ENCODE assay signal across 22 cellular contexts in genomic region chr16:87834015-87834667, GRCh38. TPM values are rescaled to one million over a fixed set of nuclear protein-coding genes. Genes with fewer than 3 reads are reported as not detected.
A peak's percentile ranks its signal among the peaks of the same experiment; 100 is the strongest.
DNase-seq lines count a peak whose midpoint lies in the region; ATAC-seq and TF ChIP-seq lines count a peak whose summit lies in the region.
"Had no signal": no experiment of that assay in that cellular context is flagged by ENCODE, and none has a peak within 500 bp of the region (broad histone marks: within the 10 kb centered on the region; RNA-seq: fewer than 3 reads in every experiment).

No MANE protein-coding gene starts in this region.

- POLR2A ChIA-PET in OCI-LY7 (lab: Charles Lee) = no interaction called here

- no peaks in the 10 kb centered on the region for H3K9me2 ChIP-seq in OCI-LY7 (ENCODE audit: insufficient read depth, low read length)

- H4K20me1 ChIP-seq in OCI-LY7 (ENCODE audit: insufficient read depth, low read length) = 0 out of 2 replicates have a peak, but pooled peaks cover 7% of the 10 kb centered on the region

- H3K27me3 Mint-ChIP-seq in central memory CD8-positive, alpha-beta T cell = no peaks in the 10 kb centered on the region
- H3K27me3 Mint-ChIP-seq: IgD-negative memory B cell; natural killer cell treated with Interleukin-12 subunit alpha and Interleukin-12 subunit beta and Interleukin-15 and Interleukin-18, amount 100 ng/mL, for 72 hours; type B pancreatic cell had no signal

- H3K27ac Mint-ChIP-seq in activated naive CD4-positive, alpha-beta T cell treated with anti-CD3 and anti-CD28 coated beads, Interleukin-2, amount 50 U/mL, for 72 hours = peak overlapping the region; percentile 51 to 72
- H3K27ac Mint-ChIP-seq in central memory CD8-positive, alpha-beta T cell (ENCODE audit: low read depth) = no peak overlapping the region
- peak overlapping the region; percentile 63 for H3K27ac Mint-ChIP-seq in stimulated activated effector memory CD8-positive, alpha-beta T cell treated with anti-CD3 and anti-CD28 coated beads, Interleukin-12 subunit alpha, Interleukin-12 subunit beta, amount 100 ng/mL, for 72 hours
- H3K27ac Mint-ChIP-seq: activated T-helper 2 cell treated with anti-CD3 and anti-CD28 coated beads, Interferon-gamma antibody, Interleukin-2, Interleukin-4, amounts not matched to agents 10 μg/mL and 5 μg/mL and 100 μg/mL, durations not matched to agents 14 hours and 24 hours and 36 hours; CD8-positive, alpha-beta T cell; natural killer cell treated with Interleukin-12 subunit alpha and Interleukin-12 subunit beta and Interleukin-15 and Interleukin-18, amount 100 ng/mL, for 72 hours; type B pancreatic cell had no signal

- no peaks in the 10 kb centered on the region for H3K9me3 Mint-ChIP-seq in activated naive CD4-positive, alpha-beta T cell treated with anti-CD3 and anti-CD28 coated beads, Interleukin-2, amount 50 U/mL, for 72 hours
- H3K9me3 Mint-ChIP-seq in central memory CD8-positive, alpha-beta T cell = no peaks in the 10 kb centered on the region
- no peaks in the 10 kb centered on the region for H3K9me3 Mint-ChIP-seq in stimulated activated effector memory CD8-positive, alpha-beta T cell treated with anti-CD3 and anti-CD28 coated beads, Interleukin-12 subunit alpha, Interleukin-12 subunit beta, amount 100 ng/mL, for 72 hours
- H3K9me3 Mint-ChIP-seq: activated T-helper 2 cell treated with anti-CD3 and anti-CD28 coated beads, Interferon-gamma antibody, Interleukin-2, Interleukin-4, amounts not matched to agents 10 μg/mL and 5 μg/mL and 100 μg/mL, durations not matched to agents 14 hours and 24 hours and 36 hours; CD8-positive, alpha-beta T cell; IgD-negative memory B cell; natural killer cell treated with Interleukin-12 subunit alpha and Interleukin-12 subunit beta and Interleukin-15 and Interleukin-18, amount 100 ng/mL, for 72 hours; type B pancreatic cell had no signal

- no peak overlapping the region for H2AFZ ChIP-seq in OCI-LY7 (ENCODE audit: low read length)

- peak overlapping the region; percentile 40 for H3K4me3 Mint-ChIP-seq in central memory CD8-positive, alpha-beta T cell
- no peak overlapping the region for H3K4me3 Mint-ChIP-seq in stimulated activated effector memory CD8-positive, alpha-beta T cell treated with anti-CD3 and anti-CD28 coated beads, Interleukin-12 subunit alpha, Interleukin-12 subunit beta, amount 100 ng/mL, for 72 hours
- H3K4me3 Mint-ChIP-seq: CD8-positive, alpha-beta T cell; natural killer cell treated with Interleukin-12 subunit alpha and Interleukin-12 subunit beta and Interleukin-15 and Interleukin-18, amount 100 ng/mL, for 72 hours; type B pancreatic cell had no signal

- TF ChIP-seq EP300 in sigmoid colon (IDR thresholded peaks at IDR 0.05) = no peak

- no peak for TF ChIP-seq POLR2A in sigmoid colon (IDR thresholded peaks at IDR 0.05)

- DNase-seq in activated naive CD4-positive, alpha-beta T cell treated with anti-CD3 and anti-CD28 coated beads, Interleukin-2, amount 50 U/mL, for 72 hours (ENCODE audit: low spot score in 2 of 2) = no peak
- no peak for DNase-seq in activated naive CD4-positive, alpha-beta T cell treated with anti-CD3 and anti-CD28 coated beads, Interleukin-2, amount 50 U/mL, for 16 hours
- DNase-seq in OCI-LY7 (ENCODE audit: low spot score) (no peak), sigmoid colon (no peak)
- no peak for DNase-seq in central memory CD8-positive, alpha-beta T cell (ENCODE audit: low spot score in 2 of 2)
- DNase-seq in stimulated activated effector memory CD8-positive, alpha-beta T cell treated with anti-CD3 and anti-CD28 coated beads, Interleukin-12 subunit alpha, Interleukin-12 subunit beta, amount 100 ng/mL, for 72 hours (ENCODE audit: low spot score in 2 of 2) = no peak
- DNase-seq: aorta; DMS79; foreskin keratinocyte; GOT3; kidney glomerular epithelial cell; NCI-H187 treated with DMSO at 0.1 percent for 48 hours; NK-92 treated with Interleukin-12 subunit alpha and Interleukin-12 subunit beta, amount 100 ng/mL, for 24 hours; spleen had no signal

- no peaks in the 10 kb centered on the region for H3K79me2 ChIP-seq in OCI-LY7 (ENCODE audit: insufficient read depth, low read depth, low read length)

- TF ChIP-seq CTCF in OCI-LY7 (conservative IDR thresholded peaks at IDR 0.05; ENCODE audit: low read length) (no peak), sigmoid colon (IDR thresholded peaks at IDR 0.05) (no peak)

- intact Hi-C loops in OCI-LY7 (cut with micrococcal nuclease; ENCODE audit: unreplicated experiment) = no loop called here
- intact Hi-C loops in sigmoid colon (cut with DNase I) = no loop called here

- H3K27ac ChIP-seq in OCI-LY7 (ENCODE audit: low read depth, low read length, poor library complexity, severe bottlenecking) (peak overlapping the region; percentile 60), sigmoid colon (peak overlapping the region in 2 of 4 donors; percentile 37 to 52)
- H3K27ac ChIP-seq: foreskin keratinocyte, prostate gland had no signal

- no peak for ATAC-seq in activated naive CD4-positive, alpha-beta T cell treated with anti-CD3 and anti-CD28 coated beads, Interleukin-2, amount 50 U/mL, for 72 hours
- ATAC-seq in central memory CD8-positive, alpha-beta T cell (replicated peaks; ENCODE audit: extremely low read depth, poor library complexity, severe bottlenecking) = no peak
- no peak for ATAC-seq in stimulated activated effector memory CD8-positive, alpha-beta T cell treated with anti-CD3 and anti-CD28 coated beads, Interleukin-12 subunit alpha, Interleukin-12 subunit beta, amount 100 ng/mL, for 72 hours
- ATAC-seq in HG02885 (IDR thresholded peaks at IDR 0.05; ENCODE audit: poor library complexity, unreplicated experiment) (no peak), GM18873 (IDR thresholded peaks at IDR 0.05; ENCODE audit: low FRiP score, unreplicated experiment) (no peak)
- ATAC-seq: CD8-positive, alpha-beta T cell; foreskin keratinocyte; natural killer cell treated with Interleukin-12 subunit alpha and Interleukin-12 subunit beta and Interleukin-15 and Interleukin-18, amount 100 ng/mL, for 72 hours had no signal

- H3K36me3 Mint-ChIP-seq in activated naive CD4-positive, alpha-beta T cell treated with anti-CD3 and anti-CD28 coated beads, Interleukin-2, amount 50 U/mL, for 72 hours = peaks cover 16 to 27% of the 10 kb centered on the region in 2 donors
- H3K36me3 Mint-ChIP-seq in central memory CD8-positive, alpha-beta T cell (ENCODE audit: insufficient read depth) = peaks cover 61% of the 10 kb centered on the region
- peaks cover 100% of the 10 kb centered on the region for H3K36me3 Mint-ChIP-seq in stimulated activated effector memory CD8-positive, alpha-beta T cell treated with anti-CD3 and anti-CD28 coated beads, Interleukin-12 subunit alpha, Interleukin-12 subunit beta, amount 100 ng/mL, for 72 hours
- H3K36me3 Mint-ChIP-seq: natural killer cell treated with Interleukin-12 subunit alpha and Interleukin-12 subunit beta and Interleukin-15 and Interleukin-18, amount 100 ng/mL, for 72 hours; type B pancreatic cell had no signal

- peaks cover 100% of the 10 kb centered on the region for H3K36me3 ChIP-seq in OCI-LY7 (ENCODE audit: insufficient read depth, low read length)
- H3K36me3 ChIP-seq in sigmoid colon = peaks cover 0 to 79% (median 33%) of the 10 kb centered on the region in 4 donors
- H3K36me3 ChIP-seq: prostate gland had no signal

- H3K4me1 Mint-ChIP-seq in central memory CD8-positive, alpha-beta T cell = no peaks in the 10 kb centered on the region
- peaks cover 5% of the 10 kb centered on the region for H3K4me1 Mint-ChIP-seq in stimulated activated effector memory CD8-positive, alpha-beta T cell treated with anti-CD3 and anti-CD28 coated beads, Interleukin-12 subunit alpha, Interleukin-12 subunit beta, amount 100 ng/mL, for 72 hours

- no peaks in the 10 kb centered on the region for H3K27me3 ChIP-seq in sigmoid colon
- H3K27me3 ChIP-seq: foreskin keratinocyte, spleen had no signal

- no peak overlapping the region for H3K4me2 ChIP-seq in OCI-LY7 (ENCODE audit: low read length)

- H3K9me3 ChIP-seq in OCI-LY7 (ENCODE audit: low read length) (no peaks in the 10 kb centered on the region), sigmoid colon (no peaks in the 10 kb centered on the region)
- H3K9me3 ChIP-seq: prostate gland, spleen had no signal

- CTCF ChIA-PET in OCI-LY7 (lab: Charles Lee; ENCODE audit: unreplicated experiment) = no interaction called here

- H3K4me1 ChIP-seq in OCI-LY7 (ENCODE audit: insufficient read depth, low read length, poor library complexity, severe bottlenecking) (peaks cover 42% of the 10 kb centered on the region), sigmoid colon (peaks cover 0 to 12% (median 0%) of the 10 kb centered on the region in 4 donors)
- H3K4me1 ChIP-seq: prostate gland had no signal

- H3K4me3 ChIP-seq in OCI-LY7 (ENCODE audit: low read depth, low read length, poor library complexity, severe bottlenecking) = no peak overlapping the region
- H3K4me3 ChIP-seq in sigmoid colon = no peak overlapping the region
- H3K4me3 ChIP-seq: prostate gland, spleen had no signal

- BruUV-seq in OCI-LY7 (replicated peaks; lab: Mats Ljungman, UMichigan) = no TSS peak

- 87 to 94% methylated on average over 23 of the region's 23 CpGs for WGBS in sigmoid colon, 2 donors

RNA-seq across cellular contexts. Expression of gene SLC7A5, which starts 35.2 kb away (rescaled TPM):
- 100 to 1,000 TPM; 112 to 197 TPM for total RNA-seq in activated naive CD4-positive, alpha-beta T cell treated with anti-CD3 and anti-CD28 coated beads, Interleukin-2, amount 50 U/mL, for 72 hours
- 99.3 and 140 TPM in 2 replicates for total RNA-seq in OCI-LY7 (2014; rRNA removed; shearing (Covaris generic))
- 258 and 283 TPM in 2 replicates for total RNA-seq in OCI-LY7 (2022)
- total RNA-seq in sigmoid colon = 1 to 10 TPM; 2.9 to 8.1 (median 3.6) TPM
- 10 to 100 TPM in 1 of 3 donors, 1 to 10 TPM in 1, under 1 TPM in 1; 0.60 to 44.5 (median 1.2) TPM for polyA plus RNA-seq in sigmoid colon

Comparison
In these comparisons a context has a peak if more than half of its experiments do, and no peak if none do; other contexts are left out.
1. RNA of gene SLC7A5, which starts 35.2 kb away (total RNA-seq): 99.3 to 283 TPM in OCI-LY7 and 112 to 197 TPM in activated naive CD4-positive, alpha-beta T cell treated with anti-CD3 and anti-CD28 coated beads, Interleukin-2, amount 50 U/mL, for 72 hours; 2.9 to 8.1 TPM in sigmoid colon; every median in the first group is over 10 times any median in the second.